In genomic region chr11:85685131-85685819, GRCh38 we compare ENCODE assay signal across 7 cellular contexts. TPM values are rescaled to one million over a fixed set of nuclear protein-coding genes. Genes with fewer than 3 reads are reported as not detected.
DNase-seq lines count a peak whose midpoint lies in the region; FAIRE-seq and TF ChIP-seq lines count a peak whose summit lies in the region.
"Had no signal": no experiment of that assay in that cellular context is flagged by ENCODE, and none has a peak within 500 bp of the region (broad histone marks: within the 10 kb centered on the region; RNA-seq: fewer than 3 reads in every experiment).

No MANE protein-coding gene starts in this region.

- 7 to 12% (median 11%) methylated on average over 15 of the region's 15 CpGs for WGBS in ovary, 3 donors
- WGBS in thyroid gland, 2 donors, result 68 to 72% methylated on average over 15 of the region's 15 CpGs

- no peaks in the 10 kb centered on the region for H3K4me1 ChIP-seq in colonic mucosa
- H3K4me1 ChIP-seq in ovary (ENCODE audit: insufficient read depth), result peaks cover 3% of the 10 kb centered on the region
- peaks cover 4 to 5% of the 10 kb centered on the region in 2 donors for H3K4me1 ChIP-seq in thyroid gland

- no peaks in the 10 kb centered on the region for H3K36me3 ChIP-seq in colonic mucosa
- no peaks in the 10 kb centered on the region for H3K36me3 ChIP-seq in ovary
- no peaks in the 10 kb centered on the region for H3K36me3 ChIP-seq in thyroid gland

- H3K27me3 ChIP-seq in colonic mucosa, result no peaks in the 10 kb centered on the region
- H3K27me3 ChIP-seq in ovary, result no peaks in the 10 kb centered on the region
- no peaks in the 10 kb centered on the region for H3K27me3 ChIP-seq in thyroid gland

- no peak for TF ChIP-seq CTCF in colonic mucosa (IDR thresholded peaks at IDR 0.05)
- TF ChIP-seq CTCF in ovary (IDR thresholded peaks at IDR 0.05), result no peak
- no peak for TF ChIP-seq CTCF in thyroid gland (IDR thresholded peaks at IDR 0.05)

- TF ChIP-seq EP300 in ovary (IDR thresholded peaks at IDR 0.05), result no peak

- H3K4me3 ChIP-seq in colonic mucosa (peak overlapping the region; percentile 26), ovary (peak overlapping the region; percentile 45), thyroid gland (replicated peaks in 1 of 3) (peak overlapping the region in 1 of 3 donors; percentile 7)

- peak; percentile 33 for FAIRE-seq in H54 (lab: Jason Lieb, UNC)

- TF ChIP-seq POLR2A in H54 (IDR thresholded peaks at IDR 0.05; ENCODE audit: low read depth, low read length) (no peak), ovary (IDR thresholded peaks at IDR 0.05) (no peak), thyroid gland (IDR thresholded peaks at IDR 0.05) (no peak)

- intact Hi-C loops in colonic mucosa (cut with DNase I) (no loop called here), ovary (cut with DNase I) (no loop called here), thyroid gland (cut with DNase I) (no loop called here)

- DNase-seq in H54 (ENCODE audit: insufficient read length, low spot score), result peak; percentile 23
- no peak for DNase-seq in colonic mucosa
- peak; percentile 39 to 71 (median 51) for DNase-seq in ovary
- DNase-seq in thyroid gland, result no peak
- no peak for DNase-seq in COLO829 (ENCODE audit: low spot score)
- DNase-seq in NCI-H2029 (lab: John Stamatoyannopoulos, UW), result no peak

- H3K27ac ChIP-seq in colonic mucosa (peak overlapping the region; percentile 46), ovary (peak overlapping the region; percentile 0 to 76), thyroid gland (no peak overlapping the region)

- peak overlapping the region; percentile 1 to 5 for H3K9ac ChIP-seq in colonic mucosa (ENCODE audit: low read depth in 2 of 2, low read length in 2 of 2)

- H3K9me3 ChIP-seq in colonic mucosa, result no peaks in the 10 kb centered on the region
- H3K9me3 ChIP-seq in ovary, result no peaks in the 10 kb centered on the region
- no peaks in the 10 kb centered on the region for H3K9me3 ChIP-seq in thyroid gland

RNA-seq across cellular contexts. Expression of gene CCDC89, which starts 0.7 kb away (rescaled TPM):
- 1 to 10 TPM; 1.4 to 1.7 TPM for total RNA-seq in colonic mucosa
- 1 to 10 TPM; 3.2 to 5.9 (median 5.3) TPM for total RNA-seq in ovary
- 1 to 10 TPM; 2.8 to 3.2 TPM for polyA plus RNA-seq in ovary
- 1 to 10 TPM in 1 of 4 donors, under 1 TPM in 2, not detected in 1; 0.33 to 2.2 (median 0.40) TPM for total RNA-seq in thyroid gland
- total RNA-seq: dermis microvascular lymphatic vessel endothelial cell had no signal

RNA-seq across cellular contexts. Expression of gene CREBZF, which starts 20.3 kb away (rescaled TPM):
- total RNA-seq in colonic mucosa (10 to 100 TPM; 35.4 to 44.6 TPM), ovary (10 to 100 TPM; 44.7 to 80.8 (median 55.7) TPM), thyroid gland (100 to 1,000 TPM in 2 of 4 donors, 10 to 100 TPM in 2; 72.9 to 125 (median 106) TPM)
- 10 to 100 TPM; 36.4 to 53.6 TPM for polyA plus RNA-seq in ovary

RNA-seq across cellular contexts. Expression of gene TMEM126A, which starts 37.5 kb away (rescaled TPM):
- total RNA-seq in colonic mucosa, result 10 to 100 TPM; 22.0 to 36.4 TPM
- 10 to 100 TPM; 16.9 to 26.3 (median 21.3) TPM for total RNA-seq in ovary
- polyA plus RNA-seq in ovary, result 10 to 100 TPM; 27.1 to 31.5 TPM
- 10 to 100 TPM; 24.1 to 31.7 (median 27.1) TPM for total RNA-seq in thyroid gland

RNA-seq across cellular contexts. Expression of gene TMEM126B, which starts 56.9 kb away (rescaled TPM):
- 10 to 100 TPM; 43.5 to 47.7 TPM for total RNA-seq in colonic mucosa
- total RNA-seq in ovary, result 10 to 100 TPM; 29.5 to 54.0 (median 42.8) TPM
- polyA plus RNA-seq in ovary, result 10 to 100 TPM; 34.8 to 53.7 TPM
- 10 to 100 TPM; 45.6 to 65.7 (median 62.0) TPM for total RNA-seq in thyroid gland

RNA-seq across cellular contexts. Expression of gene DLG2, which starts 58.1 kb away (rescaled TPM):
- total RNA-seq in colonic mucosa (1 to 10 TPM; 1.4 to 3.3 TPM), ovary (10 to 100 TPM in 6 of 7 donors, 1 to 10 TPM in 1; 9.9 to 20.7 (median 13.6) TPM), thyroid gland (10 to 100 TPM; 29.4 to 79.4 (median 42.4) TPM)
- polyA plus RNA-seq in ovary, result 1 to 10 TPM; 2.5 to 9.2 TPM

Comparison
In these comparisons a context has a peak if more than half of its experiments do, and no peak if none do; other contexts are left out.
1. DNase-seq: peak in H54 (single experiment) and ovary (5 of 5); none in colonic mucosa (single experiment), thyroid gland (0 of 2), COLO829 (single experiment) and NCI-H2029 (single experiment).
2. H3K27ac ChIP-seq: peak in colonic mucosa (single experiment) and ovary (2 of 2); none in thyroid gland (0 of 3).